Comparison of ENCODE assay signal across 11 cellular contexts in genomic region chr3:129651316-129652202, GRCh38. TPM values are rescaled to one million over a fixed set of nuclear protein-coding genes. Genes with fewer than 3 reads are reported as not detected.
DNase-seq lines count a peak whose midpoint lies in the region; ATAC-seq, FAIRE-seq and TF ChIP-seq lines count a peak whose summit lies in the region.
"Had no signal": no experiment of that assay in that cellular context is flagged by ENCODE, and none has a peak within 500 bp of the region (broad histone marks: within the 10 kb centered on the region; RNA-seq: fewer than 3 reads in every experiment).

No MANE protein-coding gene starts in this region.

- no peaks in the 10 kb centered on the region for H3K27me3 ChIP-seq in SJCRH30
- H3K27me3 ChIP-seq: upper lobe of right lung had no signal

- H3K27ac ChIP-seq in SJCRH30 = peak overlapping the region; percentile 76
- H3K27ac ChIP-seq: upper lobe of right lung had no signal

- H3K9me3 ChIP-seq in SJCRH30 (replicated peaks) = no peaks in the 10 kb centered on the region
- H3K9me3 ChIP-seq: upper lobe of right lung had no signal

- TF ChIP-seq CTCF in fibroblast of pulmonary artery (IDR thresholded peaks at IDR 0.05; ENCODE audit: low read length, missing control alignments) (no peak), retinal pigment epithelial cell (conservative IDR thresholded peaks at IDR 0.05; ENCODE audit: low read depth, low read length) (no peak)

- H3K4me3 ChIP-seq in SJCRH30 = no peak overlapping the region
- H3K4me3 ChIP-seq in fibroblast of pulmonary artery (replicated peaks; ENCODE audit: low read depth, low read length) = no peak overlapping the region
- H3K4me3 ChIP-seq in retinal pigment epithelial cell (ENCODE audit: low read length) = no peak overlapping the region
- H3K4me3 ChIP-seq: upper lobe of right lung had no signal

- peaks cover 14% of the 10 kb centered on the region; the same call in 1 of the 2 replicates for H3K36me3 ChIP-seq in SJCRH30

- ATAC-seq in HG02973 (IDR thresholded peaks at IDR 0.05; ENCODE audit: unreplicated experiment) = no peak
- no peak for ATAC-seq in GM21786 (IDR thresholded peaks at IDR 0.05; ENCODE audit: unreplicated experiment)
- ATAC-seq in HG03175 (IDR thresholded peaks at IDR 0.05; ENCODE audit: unreplicated experiment) = no peak
- ATAC-seq: upper lobe of right lung had no signal

- FAIRE-seq in H54 (lab: Jason Lieb, UNC) = peak; percentile 85

- TF ChIP-seq POLR2A in H54 (IDR thresholded peaks at IDR 0.05; ENCODE audit: low read depth, low read length) = 0 out of 2 replicates have a peak, but pooled peaks have one; percentile 18

- DNase-seq in H54 (ENCODE audit: insufficient read length, low spot score) (peak; percentile 62), SJCRH30 (peak; percentile 95), fibroblast of pulmonary artery (ENCODE audit: low read depth) (peak; percentile 74), retinal pigment epithelial cell (ENCODE audit: low read depth) (peak; percentile 61), GOT3 (lab: John Stamatoyannopoulos, UW) (no peak)
- DNase-seq: aorta, T-helper 1 cell, upper lobe of right lung had no signal

- H3K4me1 ChIP-seq in SJCRH30 = peaks cover 30% of the 10 kb centered on the region

RNA-seq across cellular contexts. Expression of gene PLXND1, which starts 45.1 kb away (rescaled TPM):
- 91.1 and 95.8 TPM in 2 replicates for total RNA-seq in SJCRH30 (2014; rRNA removed; shearing (Covaris generic))
